11 cellular contexts compared by ENCODE assay signal in genomic region chr19:2047076-2047448, GRCh38. TPM values are rescaled to one million over a fixed set of nuclear protein-coding genes. Genes with fewer than 3 reads are reported as not detected.
DNase-seq lines count a peak whose midpoint lies in the region; ATAC-seq and TF ChIP-seq lines count a peak whose summit lies in the region.
"Had no signal": no experiment of that assay in that cellular context is flagged by ENCODE, and none has a peak within 500 bp of the region (broad histone marks: within the 10 kb centered on the region; RNA-seq: fewer than 3 reads in every experiment).

No MANE protein-coding gene starts in this region.

- TF ChIP-seq CTCF in Panc1 (IDR thresholded peaks at IDR 0.05) = no peak
- TF ChIP-seq CTCF in endothelial cell (IDR thresholded peaks at IDR 0.05; ENCODE audit: unreplicated experiment) = no peak

- H3K36me3 ChIP-seq in CD8-positive, alpha-beta memory T cell (ENCODE audit: insufficient read depth, low read length) = peaks cover 11% of the 10 kb centered on the region
- H3K36me3 ChIP-seq in Panc1 (ENCODE audit: control insufficient read depth, insufficient read depth, low read length) = peaks cover 6% of the 10 kb centered on the region
- H3K36me3 ChIP-seq in skeletal muscle satellite cell (ENCODE audit: insufficient read depth, low read length) = peaks cover 46% of the 10 kb centered on the region

- H3K27ac Mint-ChIP-seq in CD8-positive, alpha-beta memory T cell = peak overlapping the region in 6 of 8 donors; percentile 33 to 89 (median 40)
- no peak overlapping the region for H3K27ac Mint-ChIP-seq in endothelial cell (ENCODE audit: unreplicated experiment)
- H3K27ac Mint-ChIP-seq: activated CD4-positive, alpha-beta T cell treated with anti-CD3 and anti-CD28 coated beads, Interleukin-2, amount 10 ng/mL, durations not matched to agents 7 days and 5 days had no signal

- peaks cover 0 to 46% (median 0%) of the 10 kb centered on the region in 3 donors for H3K36me3 Mint-ChIP-seq in CD8-positive, alpha-beta memory T cell
- peaks cover 4% of the 10 kb centered on the region for H3K36me3 Mint-ChIP-seq in endothelial cell (ENCODE audit: low read depth, unreplicated experiment)

- intact Hi-C loops in Panc1 (cut with micrococcal nuclease; ENCODE audit: unreplicated experiment) = no loop called here

- no peaks in the 10 kb centered on the region for H3K9me3 Mint-ChIP-seq in CD8-positive, alpha-beta memory T cell
- no peaks in the 10 kb centered on the region for H3K9me3 Mint-ChIP-seq in endothelial cell (ENCODE audit: unreplicated experiment)
- H3K9me3 Mint-ChIP-seq: activated CD4-positive, alpha-beta T cell treated with anti-CD3 and anti-CD28 coated beads, Interleukin-2, amount 10 ng/mL, durations not matched to agents 7 days and 5 days had no signal

- no peak overlapping the region for H3K4me3 ChIP-seq in CD8-positive, alpha-beta memory T cell (ENCODE audit: low read length)
- H3K4me3 ChIP-seq in Panc1 (ENCODE audit: low read depth in 2 of 2, low read length in 2 of 2) = peak overlapping the region in 1 of 2 experiments; percentile 84; a peak in 2 of 4 replicates
- no peak overlapping the region for H3K4me3 ChIP-seq in skeletal muscle satellite cell (ENCODE audit: low read length)

- BruUV-seq in Panc1 (replicated peaks; lab: Mats Ljungman, UMichigan) = no TSS peak

- CTCF ChIA-PET in CD8-positive, alpha-beta memory T cell (lab: Charles Lee) = no interaction called here
- CTCF ChIA-PET in Panc1 (lab: Charles Lee) = no interaction called here

- no peak overlapping the region for H3K9ac ChIP-seq in skeletal muscle satellite cell (ENCODE audit: low read depth, low read length)

- H3K27me3 ChIP-seq in CD8-positive, alpha-beta memory T cell (ENCODE audit: insufficient read depth, low read length, poor library complexity, severe bottlenecking) = no peaks in the 10 kb centered on the region
- H3K27me3 ChIP-seq in Panc1 (ENCODE audit: control insufficient read depth, insufficient read depth, low read length) (no peaks in the 10 kb centered on the region), skeletal muscle satellite cell (ENCODE audit: control insufficient read depth, insufficient read depth, low read length) (no peaks in the 10 kb centered on the region)

- H3K27ac ChIP-seq in CD8-positive, alpha-beta memory T cell (ENCODE audit: low read depth, low read length) = no peak overlapping the region
- H3K27ac ChIP-seq in Panc1 (ENCODE audit: low read length) = peak overlapping the region; percentile 23; the same call in 1 of the 2 replicates

- ATAC-seq in Panc1 (no peak), GM19351 (IDR thresholded peaks at IDR 0.05; ENCODE audit: unreplicated experiment) (no peak)

- H3K4me1 ChIP-seq in CD8-positive, alpha-beta memory T cell (ENCODE audit: insufficient read depth, low read length) = peaks cover 71% of the 10 kb centered on the region
- H3K4me1 ChIP-seq in Panc1 (ENCODE audit: control insufficient read depth, insufficient read depth, low read length) (peaks cover 46% of the 10 kb centered on the region), skeletal muscle satellite cell (ENCODE audit: control insufficient read depth, insufficient read depth, low read length) (peaks cover 50% of the 10 kb centered on the region)

- DNase-seq in CD8-positive, alpha-beta memory T cell = no peak
- DNase-seq in Panc1 (ENCODE audit: low read depth, low spot score) = no peak
- DNase-seq in endothelial cell (ENCODE audit: low spot score) = no peak
- no peak for DNase-seq in DMS79 (lab: John Stamatoyannopoulos, UW)
- DNase-seq in Kasumi-1 (lab: John Stamatoyannopoulos, UW) = no peak
- DNase-seq in MV-4-11 (lab: John Stamatoyannopoulos, UW) = no peak
- DNase-seq: activated CD4-positive, alpha-beta T cell treated with anti-CD3 and anti-CD28 coated beads, Interleukin-2, amount 10 ng/mL, durations not matched to agents 7 days and 5 days; midbrain; NCI-H146 had no signal

- POLR2A ChIA-PET in CD8-positive, alpha-beta memory T cell (lab: Charles Lee) = no interaction called here
- POLR2A ChIA-PET in Panc1 (lab: Charles Lee) = no interaction called here

- in situ Hi-C loops in Panc1 (cut with HindIII; ENCODE audit: low pct_unique_long_range_greater_than_20kb, low sequenced_read_pairs) = no loop called here

- no peaks in the 10 kb centered on the region for H3K9me3 ChIP-seq in CD8-positive, alpha-beta memory T cell (ENCODE audit: low read length)
- H3K9me3 ChIP-seq in Panc1 (ENCODE audit: control insufficient read depth, insufficient read depth, low read depth, low read length) = no peaks in the 10 kb centered on the region
- no peaks in the 10 kb centered on the region for H3K9me3 ChIP-seq in skeletal muscle satellite cell (replicated peaks; ENCODE audit: low read length)

- H3K4me2 ChIP-seq in skeletal muscle satellite cell (ENCODE audit: low read length) = peak overlapping the region; percentile 100

- peaks cover 0 to 3% of the 10 kb centered on the region in 2 donors for H3K27me3 Mint-ChIP-seq in CD8-positive, alpha-beta memory T cell
- peaks cover 8% of the 10 kb centered on the region for H3K27me3 Mint-ChIP-seq in endothelial cell (ENCODE audit: unreplicated experiment)
- H3K27me3 Mint-ChIP-seq: activated CD4-positive, alpha-beta T cell treated with anti-CD3 and anti-CD28 coated beads, Interleukin-2, amount 10 ng/mL, durations not matched to agents 7 days and 5 days had no signal

- H3K4me1 Mint-ChIP-seq in CD8-positive, alpha-beta memory T cell = peaks cover 19 to 65% (median 29%) of the 10 kb centered on the region in 3 donors
- peaks cover 10% of the 10 kb centered on the region for H3K4me1 Mint-ChIP-seq in endothelial cell (ENCODE audit: unreplicated experiment)

- H3K4me3 Mint-ChIP-seq in CD8-positive, alpha-beta memory T cell = peak overlapping the region in 4 of 7 donors; percentile 29 to 88 (median 41)
- peak overlapping the region; percentile 42 for H3K4me3 Mint-ChIP-seq in endothelial cell (ENCODE audit: unreplicated experiment)
- H3K4me3 Mint-ChIP-seq: activated CD4-positive, alpha-beta T cell treated with anti-CD3 and anti-CD28 coated beads, Interleukin-2, amount 10 ng/mL, durations not matched to agents 7 days and 5 days had no signal

RNA-seq across cellular contexts. Expression of gene MKNK2, which starts 4.0 kb away (rescaled TPM):
- 100 to 1,000 TPM; 137 to 147 TPM for total RNA-seq in CD8-positive, alpha-beta memory T cell
- 50.8 TPM for polyA plus RNA-seq in CD8-positive, alpha-beta memory T cell
- total RNA-seq in Panc1 (2021; ENCODE audit: unreplicated experiment) (240 TPM), endothelial cell (ENCODE audit: unreplicated experiment) (228 TPM)
- polyA plus RNA-seq in Panc1 (2012; ENCODE audit: insufficient read length) = 278 TPM
- total RNA-seq in skeletal muscle satellite cell (2012; rRNA removed) = 58.8 and 84.7 TPM in 2 replicates

RNA-seq across cellular contexts. Expression of gene BTBD2, which starts 31.5 kb away (rescaled TPM):
- total RNA-seq in CD8-positive, alpha-beta memory T cell = 10 to 100 TPM; 18.6 to 22.5 TPM
- 5.3 TPM for polyA plus RNA-seq in CD8-positive, alpha-beta memory T cell
- total RNA-seq in Panc1 (2021; ENCODE audit: unreplicated experiment) (59.6 TPM), endothelial cell (ENCODE audit: unreplicated experiment) (80.5 TPM)
- 178 TPM for polyA plus RNA-seq in Panc1 (2012; ENCODE audit: insufficient read length)
- 58.6 and 59.8 TPM in 2 replicates for total RNA-seq in skeletal muscle satellite cell (2012; rRNA removed)

RNA-seq across cellular contexts. Expression of gene MOB3A, which starts 49.1 kb away (rescaled TPM):
- 100 to 1,000 TPM; 171 to 188 TPM for total RNA-seq in CD8-positive, alpha-beta memory T cell
- 106 TPM for polyA plus RNA-seq in CD8-positive, alpha-beta memory T cell
- total RNA-seq in Panc1 (2021; ENCODE audit: unreplicated experiment) (36.3 TPM), endothelial cell (ENCODE audit: unreplicated experiment) (88.5 TPM)
- polyA plus RNA-seq in Panc1 (2012; ENCODE audit: insufficient read length) = 21.0 TPM
- total RNA-seq in skeletal muscle satellite cell (2012; rRNA removed) = 56.0 and 59.8 TPM in 2 replicates

RNA-seq across cellular contexts. Expression of gene IZUMO4, which starts 49.7 kb away (rescaled TPM):
- 1 to 10 TPM; 8.9 to 9.7 TPM for total RNA-seq in CD8-positive, alpha-beta memory T cell
- polyA plus RNA-seq in CD8-positive, alpha-beta memory T cell = 0.58 TPM
- 5.4 TPM for total RNA-seq in Panc1 (2021; ENCODE audit: unreplicated experiment)
- polyA plus RNA-seq in Panc1 (2012; ENCODE audit: insufficient read length) = 4.7 TPM
- total RNA-seq in endothelial cell (ENCODE audit: unreplicated experiment) = 8.9 TPM
- total RNA-seq in skeletal muscle satellite cell (2012; rRNA removed) = 2.3 and 3.3 TPM in 2 replicates
